Comparison of ENCODE assay signal across 8 cellular contexts in the genomic region with DNA sequence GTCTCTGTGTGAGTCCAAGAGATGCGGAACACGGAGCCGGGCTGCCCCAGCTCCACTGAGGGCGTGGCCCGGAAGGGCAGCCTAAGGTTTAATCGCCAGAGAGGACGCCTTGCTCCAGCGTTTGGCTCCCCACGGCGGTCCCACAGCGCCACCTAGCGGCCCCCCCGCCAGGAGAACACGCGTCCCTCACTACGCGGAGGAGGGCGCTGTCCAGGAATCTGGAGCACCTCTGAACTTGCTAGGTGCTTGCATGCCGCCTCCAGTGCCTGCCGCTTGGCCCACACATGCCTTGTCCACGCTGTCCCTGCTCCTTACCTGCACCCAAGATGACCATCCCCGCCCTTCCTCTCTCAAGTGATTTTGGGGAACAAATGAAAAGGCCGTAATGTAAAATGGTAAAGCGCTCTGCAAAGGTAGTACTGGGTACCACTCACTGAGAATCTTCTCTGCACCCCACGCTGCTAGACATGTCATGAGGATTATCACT. TPM values are rescaled to one million over a fixed set of nuclear protein-coding genes. Genes with fewer than 3 reads are reported as not detected.
DNase-seq lines count a peak whose midpoint lies in the region; ATAC-seq and TF ChIP-seq lines count a peak whose summit lies in the region.

No MANE protein-coding gene starts in this region.

- CTCF ChIA-PET in MCF 10A (lab: Yijun Ruan, JAX): interaction anchor here (0.6 to 5.9 kb wide), 42 partner anchors 11 to 1459 kb away, joined by 3 to 152 read pairs (median 4); no protein-coding TSS in a partner anchor

- peaks cover 8% of the 10 kb centered on the region for H3K4me1 Mint-ChIP-seq in MCF 10A (ENCODE audit: insufficient read depth, unreplicated experiment)

- intact Hi-C loops in MCF 10A (cut with micrococcal nuclease): loop anchor here (1.0 to 10.0 kb wide), 4 partner anchors 217 to 635 kb away; no protein-coding TSS in a partner anchor

- POLR2A ChIA-PET in MCF 10A (lab: Yijun Ruan, JAX): interaction anchor here (0.6 to 1.6 kb wide), 2 partner anchors 217 to 389 kb away, joined by 3 to 7 read pairs; no protein-coding TSS in a partner anchor

- no peaks in the 10 kb centered on the region for H3K36me3 Mint-ChIP-seq in MCF 10A (ENCODE audit: insufficient read depth, unreplicated experiment)

- BruUV-seq in MCF 10A (replicated peaks; lab: Mats Ljungman, UMichigan): no TSS peak

- H3K9me3 Mint-ChIP-seq in MCF 10A (ENCODE audit: unreplicated experiment): no peaks in the 10 kb centered on the region

- H3K27ac Mint-ChIP-seq in MCF 10A (ENCODE audit: low read depth, unreplicated experiment): no peak overlapping the region

- DNase-seq in AG09319 (ENCODE audit: extremely low read depth, low read depth) (peak; percentile 56), NCI-H2171 (lab: John Stamatoyannopoulos, UW) (peak; percentile 67), MCF 10A (ENCODE audit: unreplicated experiment) (peak; percentile 87), iris pigment epithelial cell (ENCODE audit: low read depth) (peak; percentile 77)
- peak; percentile 69 to 83 for DNase-seq in stimulated activated CD4-positive, alpha-beta T cell treated with anti-CD3 and anti-CD28 coated beads, Interleukin-1b, Interleukin-23, amount 100 ng/mL, for 1 hour (ENCODE audit: low read depth in 2 of 2)

- H3K27me3 Mint-ChIP-seq in MCF 10A (ENCODE audit: insufficient read depth, unreplicated experiment): peaks cover 41% of the 10 kb centered on the region

- H3K27ac ChIP-seq in VCaP: peak overlapping the region; percentile 7; the same call in 1 of the 2 replicates

- TF ChIP-seq CTCF in AG09319 (IDR thresholded peaks at IDR 0.05; ENCODE audit: low read depth, low read length): no peak; the same call in none of the 2 replicates
- peak; percentile 98 for TF ChIP-seq CTCF in VCaP (conservative IDR thresholded peaks at IDR 0.05)
- TF ChIP-seq CTCF in MCF 10A (IDR thresholded peaks at IDR 0.05; ENCODE audit: unreplicated experiment): peak; percentile 99

- no peak overlapping the region for H3K4me3 Mint-ChIP-seq in MCF 10A (ENCODE audit: unreplicated experiment)

- ATAC-seq in GM18868 (IDR thresholded peaks at IDR 0.05; ENCODE audit: unreplicated experiment) (peak; percentile 97), HG03097 (IDR thresholded peaks at IDR 0.05; ENCODE audit: low FRiP score, unreplicated experiment) (peak; percentile 94)

RNA-seq across cellular contexts. Expression of a gene that starts 14.4 kb away (rescaled TPM):
- 65.0 and 65.3 TPM in 2 replicates for total RNA-seq in MCF 10A (2022)

Comparison
In these comparisons a context has a peak if more than half of its experiments do, and no peak if none do; other contexts are left out.
1. Peak in every context shown above with its lines: DNase-seq, ATAC-seq and H3K27ac ChIP-seq.